In the genomic region with DNA sequence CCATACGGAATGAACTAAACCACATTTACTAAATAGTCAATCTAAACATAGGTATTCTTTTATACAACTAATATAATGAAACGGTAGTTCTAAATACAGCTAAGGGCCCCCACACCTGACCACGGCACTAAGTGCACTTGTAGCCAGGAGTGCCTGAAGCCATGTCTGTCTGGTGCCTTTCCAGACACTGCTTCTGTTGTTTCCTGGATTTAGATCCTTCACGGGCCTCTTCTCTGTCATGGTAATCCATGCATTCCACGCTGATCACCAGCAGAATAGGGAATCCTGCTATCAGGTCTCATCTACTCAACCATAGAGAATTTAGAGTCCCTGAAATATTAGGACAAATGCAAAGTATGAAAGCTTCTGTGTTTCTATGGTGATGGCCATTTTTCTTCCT, we compare ENCODE assay signal across 17 cellular contexts. TPM values are rescaled to one million over a fixed set of nuclear protein-coding genes. Genes with fewer than 3 reads are reported as not detected.
DNase-seq lines count a peak whose midpoint lies in the region; ATAC-seq and TF ChIP-seq lines count a peak whose summit lies in the region.
"Had no signal": no experiment of that assay in that cellular context is flagged by ENCODE, and none has a peak within 500 bp of the region (broad histone marks: within the 10 kb centered on the region; RNA-seq: fewer than 3 reads in every experiment).

No MANE protein-coding gene starts in this region.

- H3K36me3 ChIP-seq in H7 (replicated peaks; ENCODE audit: control insufficient read depth, insufficient read depth, low read length) (no peaks in the 10 kb centered on the region), OCI-LY7 (ENCODE audit: insufficient read depth, low read length) (peaks cover 37% of the 10 kb centered on the region), neural progenitor cell (no peaks in the 10 kb centered on the region), stomach (no peaks in the 10 kb centered on the region)

- ATAC-seq in GM21515 (IDR thresholded peaks at IDR 0.05; ENCODE audit: unreplicated experiment), result no peak
- ATAC-seq in left ventricle myocardium superior, result no peak
- ATAC-seq: A549; CD8-positive, alpha-beta T cell; HCT116 had no signal

- no peaks in the 10 kb centered on the region for H3F3A ChIP-seq in neural progenitor cell (ENCODE audit: low read depth)

- 88 to 95% (median 93%) methylated on average over 5 of the region's 5 CpGs for WGBS in stomach, 5 donors

- H3K27me3 Mint-ChIP-seq in glutamatergic neuron (ENCODE audit: unreplicated experiment) (peaks cover 2% of the 10 kb centered on the region), neural progenitor cell (ENCODE audit: insufficient read depth, low read depth) (no peaks in the 10 kb centered on the region)

- POLR2A ChIA-PET in OCI-LY7 (lab: Charles Lee), result interaction anchor here (1.3 kb wide), 1 partner anchor 9 kb away, joined by 6 read pairs; no protein-coding TSS in a partner anchor

- H3K27me3 ChIP-seq in H7 (ENCODE audit: control insufficient read depth, insufficient read depth, low read length), result no peaks in the 10 kb centered on the region
- no peaks in the 10 kb centered on the region for H3K27me3 ChIP-seq in neural progenitor cell
- no peaks in the 10 kb centered on the region for H3K27me3 ChIP-seq in stomach

- 0 out of 2 replicates have a peak overlapping the region, but pooled peaks have one; percentile 3 for H3K4me2 ChIP-seq in OCI-LY7 (ENCODE audit: low read length)
- H3K4me2 ChIP-seq in neural progenitor cell, result no peak overlapping the region
- H3K4me2 ChIP-seq: A549 had no signal

- H3K4me3 Mint-ChIP-seq in glutamatergic neuron (ENCODE audit: unreplicated experiment) (no peak overlapping the region), neural progenitor cell (no peak overlapping the region)
- H3K4me3 Mint-ChIP-seq: CD14-positive monocyte; CD8-positive, alpha-beta T cell had no signal

- H3K9me3 ChIP-seq in OCI-LY7 (ENCODE audit: low read length) (peaks cover 14% of the 10 kb centered on the region), neural progenitor cell (ENCODE audit: low read depth) (no peaks in the 10 kb centered on the region), stomach (no peaks in the 10 kb centered on the region)
- H3K9me3 ChIP-seq: A549 had no signal

- TF ChIP-seq EP300 in stomach (IDR thresholded peaks at IDR 0.05), result no peak

- no peak overlapping the region for H3K9ac ChIP-seq in neural progenitor cell

- H3K4me1 ChIP-seq in OCI-LY7 (ENCODE audit: insufficient read depth, low read length, poor library complexity, severe bottlenecking) (peaks cover 40% of the 10 kb centered on the region), neural progenitor cell (peaks cover 5% of the 10 kb centered on the region), stomach (peaks cover 0 to 19% (median 0%) of the 10 kb centered on the region in 4 donors)

- H3K9me2 ChIP-seq in OCI-LY7 (ENCODE audit: insufficient read depth, low read length), result no peaks in the 10 kb centered on the region

- no peak overlapping the region for H3K4me3 ChIP-seq in H7 (ENCODE audit: insufficient read depth, low read depth, low read length)
- H3K4me3 ChIP-seq in OCI-LY7 (ENCODE audit: low read depth, low read length, poor library complexity, severe bottlenecking), result no peak overlapping the region
- no peak overlapping the region for H3K4me3 ChIP-seq in neural progenitor cell
- no peak overlapping the region for H3K4me3 ChIP-seq in stomach
- H3K4me3 ChIP-seq: A549 had no signal

- H3K27ac ChIP-seq in OCI-LY7 (ENCODE audit: low read depth, low read length, poor library complexity, severe bottlenecking) (no peak overlapping the region), neural progenitor cell (no peak overlapping the region), stomach (no peak overlapping the region)
- H3K27ac ChIP-seq: A549, HL-60 had no signal

- no peak for TF ChIP-seq POLR2A in stomach (IDR thresholded peaks at IDR 0.05)

- intact Hi-C loops in OCI-LY7 (cut with micrococcal nuclease; ENCODE audit: unreplicated experiment) (no loop called here), left ventricle myocardium superior (cut with micrococcal nuclease) (no loop called here), stomach (cut with DNase I; ENCODE audit: low total_unique reads) (no loop called here)

- H4K20me1 ChIP-seq in OCI-LY7 (ENCODE audit: insufficient read depth, low read length) (peaks cover 13% of the 10 kb centered on the region; the same call in 1 of the 2 replicates), neural progenitor cell (ENCODE audit: low read depth) (no peaks in the 10 kb centered on the region)

- H2AFZ ChIP-seq in OCI-LY7 (ENCODE audit: low read length) (no peak overlapping the region), neural progenitor cell (replicated peaks) (no peak overlapping the region)

- CTCF ChIA-PET in OCI-LY7 (lab: Charles Lee; ENCODE audit: unreplicated experiment), result no interaction called here

- H3K9me3 Mint-ChIP-seq in glutamatergic neuron (ENCODE audit: unreplicated experiment) (peaks cover 2% of the 10 kb centered on the region), neural progenitor cell (peaks cover 2% of the 10 kb centered on the region)
- H3K9me3 Mint-ChIP-seq: CD8-positive, alpha-beta T cell had no signal

- H3K27ac Mint-ChIP-seq in glutamatergic neuron (ENCODE audit: unreplicated experiment), result peak overlapping the region; percentile 40
- H3K27ac Mint-ChIP-seq in neural progenitor cell, result no peak overlapping the region
- H3K27ac Mint-ChIP-seq: CD14-positive monocyte; CD8-positive, alpha-beta T cell had no signal

- DNase-seq in H7 (peak; percentile 37), OCI-LY7 (ENCODE audit: low spot score) (no peak), glutamatergic neuron (no peak), neural progenitor cell (ENCODE audit: low spot score) (peak; percentile 36), left ventricle myocardium superior (no peak), stomach (no peak)
- DNase-seq: CD8-positive, alpha-beta T cell; COR-L47; DMS153; DMS79 treated with DMSO at 0.1 percent for 48 hours; EL; GDM1 had no signal

- TF ChIP-seq CTCF in OCI-LY7 (conservative IDR thresholded peaks at IDR 0.05; ENCODE audit: low read length) (no peak), glutamatergic neuron (IDR thresholded peaks at IDR 0.05; ENCODE audit: partially characterized antibody, unreplicated experiment) (no peak), neural progenitor cell (IDR thresholded peaks at IDR 0.05) (no peak), stomach (IDR thresholded peaks at IDR 0.05) (no peak)

- no TSS peak for BruUV-seq in OCI-LY7 (replicated peaks; lab: Mats Ljungman, UMichigan)

- H3K79me2 ChIP-seq in OCI-LY7 (ENCODE audit: insufficient read depth, low read depth, low read length) (peaks cover 97% of the 10 kb centered on the region), neural progenitor cell (ENCODE audit: low read depth) (no peaks in the 10 kb centered on the region)

- H3K36me3 Mint-ChIP-seq in glutamatergic neuron (ENCODE audit: unreplicated experiment), result no peaks in the 10 kb centered on the region
- H3K36me3 Mint-ChIP-seq in neural progenitor cell, result peaks cover 2% of the 10 kb centered on the region
- H3K36me3 Mint-ChIP-seq: CD14-positive monocyte; CD8-positive, alpha-beta T cell had no signal

- H3K4me1 Mint-ChIP-seq in glutamatergic neuron (ENCODE audit: low read depth, unreplicated experiment) (peaks cover 20% of the 10 kb centered on the region), neural progenitor cell (peaks cover 7% of the 10 kb centered on the region)

RNA-seq across cellular contexts. Expression of a gene that starts 37.8 kb away (rescaled TPM):
- 8.8 and 9.3 TPM in 2 replicates for total RNA-seq in H7 (2014; rRNA removed; shearing (Covaris generic))
- 24.6 and 28.7 TPM in 2 replicates for total RNA-seq in OCI-LY7 (2014; rRNA removed; shearing (Covaris generic))
- total RNA-seq in OCI-LY7 (2022) (67.0 and 79.9 TPM in 2 replicates), glutamatergic neuron (ENCODE audit: unreplicated experiment) (37.5 TPM), neural progenitor cell (ENCODE audit: low replicate concordance) (5.6 and 8.0 TPM in 2 replicates), left ventricle myocardium superior (9.0 TPM), stomach (10 to 100 TPM in 4 of 5 donors, 1 to 10 TPM in 1; 7.2 to 25.0 (median 15.1) TPM)
- polyA plus RNA-seq in stomach, result 1 to 10 TPM; 2.0 to 8.1 (median 2.9) TPM

Comparison
In these comparisons a context has a peak if more than half of its experiments do, and no peak if none do; other contexts are left out.
1. DNase-seq: peak in H7 (single experiment) and neural progenitor cell (single experiment); none in OCI-LY7 (single experiment), glutamatergic neuron (single experiment), left ventricle myocardium superior (single experiment) and stomach (single experiment).